In genomic region chr1:193413376-193413775, GRCh38 we compare ENCODE assay signal across 16 cellular contexts.
DNase-seq lines count a peak whose midpoint lies in the region; ATAC-seq and TF ChIP-seq lines count a peak whose summit lies in the region.
"Had no signal": no experiment of that assay in that cellular context is flagged by ENCODE, and none has a peak within 500 bp of the region (broad histone marks: within the 10 kb centered on the region; RNA-seq: fewer than 3 reads in every experiment).

No MANE protein-coding gene starts in this region.

- H3K4me3 ChIP-seq in CD4-positive, CD25-positive, alpha-beta regulatory T cell (ENCODE audit: low read depth, low read length), result peak overlapping the region; percentile 59
- no peak overlapping the region for H3K4me3 ChIP-seq in CD4-positive, alpha-beta memory T cell (ENCODE audit: low read length in 2 of 2)

- H3K27ac Mint-ChIP-seq in activated CD8-positive, alpha-beta T cell treated with anti-CD3 and anti-CD28 coated beads, Interleukin-2, amount 10 ng/mL, durations not matched to agents 7 days and 5 days, result peak overlapping the region; percentile 21
- H3K27ac Mint-ChIP-seq in activated CD8-positive, alpha-beta T cell treated with anti-CD3 and anti-CD28 coated beads for 36 hours, result no peak overlapping the region
- H3K27ac Mint-ChIP-seq in CD4-positive, CD25-positive, alpha-beta regulatory T cell, result peak overlapping the region; percentile 78 to 99 (median 89)
- H3K27ac Mint-ChIP-seq in CD4-positive, alpha-beta memory T cell, result peak overlapping the region in 5 of 7 donors; percentile 19 to 97 (median 64)
- peak overlapping the region; percentile 71 for H3K27ac Mint-ChIP-seq in central memory CD8-positive, alpha-beta T cell (ENCODE audit: low read depth)
- H3K27ac Mint-ChIP-seq: B cell had no signal

- no peak for ATAC-seq in activated CD8-positive, alpha-beta T cell treated with anti-CD3 and anti-CD28 coated beads, Interleukin-2, amount 10 ng/mL, durations not matched to agents 7 days and 5 days
- no peak for ATAC-seq in activated CD8-positive, alpha-beta T cell treated with anti-CD3 and anti-CD28 coated beads for 36 hours
- no peak for ATAC-seq in CD4-positive, CD25-positive, alpha-beta regulatory T cell (ENCODE audit: low read depth in 2 of 2)
- no peak for ATAC-seq in central memory CD8-positive, alpha-beta T cell (replicated peaks; ENCODE audit: extremely low read depth, poor library complexity, severe bottlenecking)
- ATAC-seq in GM18909 (IDR thresholded peaks at IDR 0.05; ENCODE audit: poor library complexity, unreplicated experiment), result no peak

- H3K27ac ChIP-seq in CD4-positive, CD25-positive, alpha-beta regulatory T cell (ENCODE audit: insufficient read depth, low read length, poor library complexity, severe bottlenecking), result peak overlapping the region; percentile 69
- H3K27ac ChIP-seq in CD4-positive, alpha-beta memory T cell (ENCODE audit: low read depth, low read length), result no peak overlapping the region
- H3K27ac ChIP-seq: HL-60 had no signal

- intact Hi-C loops in activated CD8-positive, alpha-beta T cell treated with anti-CD3 and anti-CD28 coated beads for 36 hours (cut with micrococcal nuclease), result loop anchor here (10.0 kb wide), 1 partner anchor 881 kb away; no protein-coding TSS in a partner anchor
- intact Hi-C loops in CD4-positive, alpha-beta memory T cell (cut with micrococcal nuclease), result no loop called here

- no peaks in the 10 kb centered on the region for H3K36me3 ChIP-seq in CD4-positive, CD25-positive, alpha-beta regulatory T cell (ENCODE audit: control insufficient read depth, insufficient read depth, low read length)
- H3K36me3 ChIP-seq in CD4-positive, alpha-beta memory T cell (ENCODE audit: insufficient read depth, low read length), result no peaks in the 10 kb centered on the region

- peaks cover 42% of the 10 kb centered on the region for H3K36me3 Mint-ChIP-seq in activated CD8-positive, alpha-beta T cell treated with anti-CD3 and anti-CD28 coated beads, Interleukin-2, amount 10 ng/mL, durations not matched to agents 7 days and 5 days (ENCODE audit: low read depth)
- peaks cover 5% of the 10 kb centered on the region for H3K36me3 Mint-ChIP-seq in activated CD8-positive, alpha-beta T cell treated with anti-CD3 and anti-CD28 coated beads for 36 hours (ENCODE audit: low read depth)
- H3K36me3 Mint-ChIP-seq in CD4-positive, CD25-positive, alpha-beta regulatory T cell, result peaks cover 8% of the 10 kb centered on the region
- peaks cover 8 to 11% of the 10 kb centered on the region in 2 donors for H3K36me3 Mint-ChIP-seq in CD4-positive, alpha-beta memory T cell
- H3K36me3 Mint-ChIP-seq in central memory CD8-positive, alpha-beta T cell (ENCODE audit: insufficient read depth), result no peaks in the 10 kb centered on the region

- H3K4me3 Mint-ChIP-seq in activated CD8-positive, alpha-beta T cell treated with anti-CD3 and anti-CD28 coated beads, Interleukin-2, amount 10 ng/mL, durations not matched to agents 7 days and 5 days, result no peak overlapping the region
- H3K4me3 Mint-ChIP-seq in activated CD8-positive, alpha-beta T cell treated with anti-CD3 and anti-CD28 coated beads for 36 hours, result no peak overlapping the region
- H3K4me3 Mint-ChIP-seq in CD4-positive, CD25-positive, alpha-beta regulatory T cell, result peak overlapping the region in 1 of 4 donors; percentile 10
- peak overlapping the region in 2 of 8 donors; percentile 8 to 61 for H3K4me3 Mint-ChIP-seq in CD4-positive, alpha-beta memory T cell
- no peak overlapping the region for H3K4me3 Mint-ChIP-seq in central memory CD8-positive, alpha-beta T cell
- H3K4me3 Mint-ChIP-seq: B cell had no signal

- no peak for DNase-seq in activated CD8-positive, alpha-beta T cell treated with anti-CD3 and anti-CD28 coated beads, Interleukin-2, amount 10 ng/mL, durations not matched to agents 7 days and 5 days
- no peak for DNase-seq in activated CD8-positive, alpha-beta T cell treated with anti-CD3 and anti-CD28 coated beads for 36 hours
- no peak for DNase-seq in CD4-positive, CD25-positive, alpha-beta regulatory T cell
- DNase-seq in CD4-positive, alpha-beta memory T cell, result no peak
- no peak for DNase-seq in central memory CD8-positive, alpha-beta T cell (ENCODE audit: low spot score in 2 of 2)
- no peak for DNase-seq in T1000 (lab: John Stamatoyannopoulos, UW)
- DNase-seq in SK-N-DZ (ENCODE audit: low spot score), result no peak
- DNase-seq: C1 segment of cervical spinal cord; Caco-2; CD8-positive, alpha-beta memory T cell; DND-41; GDM1; HCEC 1CT had no signal

- H3K9me3 ChIP-seq in CD4-positive, CD25-positive, alpha-beta regulatory T cell (ENCODE audit: control insufficient read depth in 2 of 2, low read length in 2 of 2), result no peaks in the 10 kb centered on the region
- no peaks in the 10 kb centered on the region for H3K9me3 ChIP-seq in CD4-positive, alpha-beta memory T cell (ENCODE audit: control insufficient read depth in 1 of 2, low read length in 2 of 2)
- H3K9me3 ChIP-seq: Caco-2 had no signal

- H3K27me3 ChIP-seq in CD4-positive, CD25-positive, alpha-beta regulatory T cell (ENCODE audit: control insufficient read depth, insufficient read depth, low read length), result no peaks in the 10 kb centered on the region
- no peaks in the 10 kb centered on the region for H3K27me3 ChIP-seq in CD4-positive, alpha-beta memory T cell (ENCODE audit: insufficient read depth, low read length)

- no peak for TF ChIP-seq CTCF in activated CD8-positive, alpha-beta T cell treated with anti-CD3 and anti-CD28 coated beads for 36 hours (IDR thresholded peaks at IDR 0.05)

- peaks cover 22% of the 10 kb centered on the region for H3K9me3 Mint-ChIP-seq in activated CD8-positive, alpha-beta T cell treated with anti-CD3 and anti-CD28 coated beads, Interleukin-2, amount 10 ng/mL, durations not matched to agents 7 days and 5 days (ENCODE audit: insufficient read depth)
- peaks cover 7% of the 10 kb centered on the region for H3K9me3 Mint-ChIP-seq in activated CD8-positive, alpha-beta T cell treated with anti-CD3 and anti-CD28 coated beads for 36 hours
- H3K9me3 Mint-ChIP-seq in CD4-positive, CD25-positive, alpha-beta regulatory T cell, result peaks cover 0 to 7% (median 2%) of the 10 kb centered on the region in 7 donors
- H3K9me3 Mint-ChIP-seq in CD4-positive, alpha-beta memory T cell, result peaks cover 0 to 18% (median 5%) of the 10 kb centered on the region in 8 donors
- peaks cover 5% of the 10 kb centered on the region for H3K9me3 Mint-ChIP-seq in central memory CD8-positive, alpha-beta T cell

- no peaks in the 10 kb centered on the region for H3K27me3 Mint-ChIP-seq in activated CD8-positive, alpha-beta T cell treated with anti-CD3 and anti-CD28 coated beads, Interleukin-2, amount 10 ng/mL, durations not matched to agents 7 days and 5 days (ENCODE audit: low read depth)
- H3K27me3 Mint-ChIP-seq in activated CD8-positive, alpha-beta T cell treated with anti-CD3 and anti-CD28 coated beads for 36 hours, result no peaks in the 10 kb centered on the region
- H3K27me3 Mint-ChIP-seq in CD4-positive, CD25-positive, alpha-beta regulatory T cell, result no peaks in the 10 kb centered on the region
- no peaks in the 10 kb centered on the region for H3K27me3 Mint-ChIP-seq in CD4-positive, alpha-beta memory T cell
- H3K27me3 Mint-ChIP-seq in central memory CD8-positive, alpha-beta T cell, result no peaks in the 10 kb centered on the region
- H3K27me3 Mint-ChIP-seq: B cell; CD8-positive, alpha-beta memory T cell had no signal

- POLR2A ChIA-PET in activated CD8-positive, alpha-beta T cell treated with anti-CD3 and anti-CD28 coated beads, Interleukin-2, amount 10 ng/mL, durations not matched to agents 7 days and 5 days (lab: Charles Lee), result no interaction called here
- POLR2A ChIA-PET in activated CD8-positive, alpha-beta T cell treated with anti-CD3 and anti-CD28 coated beads for 36 hours (lab: Charles Lee), result no interaction called here
- POLR2A ChIA-PET in CD4-positive, alpha-beta memory T cell (lab: Charles Lee; ENCODE audit: partially characterized antibody), result interaction anchor here (0.8 to 9.3 kb wide), 5 partner anchors 9 to 127 kb away, joined by 3 to 117 read pairs (median 4); no protein-coding TSS in a partner anchor

- H3K4me1 Mint-ChIP-seq in activated CD8-positive, alpha-beta T cell treated with anti-CD3 and anti-CD28 coated beads, Interleukin-2, amount 10 ng/mL, durations not matched to agents 7 days and 5 days (ENCODE audit: low read depth), result peaks cover 62% of the 10 kb centered on the region
- H3K4me1 Mint-ChIP-seq in activated CD8-positive, alpha-beta T cell treated with anti-CD3 and anti-CD28 coated beads for 36 hours (ENCODE audit: low read depth), result peaks cover 42% of the 10 kb centered on the region
- peaks cover 37 to 65% (median 47%) of the 10 kb centered on the region in 4 donors for H3K4me1 Mint-ChIP-seq in CD4-positive, CD25-positive, alpha-beta regulatory T cell
- peaks cover 39 to 67% (median 50%) of the 10 kb centered on the region in 4 donors for H3K4me1 Mint-ChIP-seq in CD4-positive, alpha-beta memory T cell
- peaks cover 20% of the 10 kb centered on the region for H3K4me1 Mint-ChIP-seq in central memory CD8-positive, alpha-beta T cell

- H3K4me1 ChIP-seq in CD4-positive, CD25-positive, alpha-beta regulatory T cell (ENCODE audit: control insufficient read depth, insufficient read depth, low read length, poor library complexity, severe bottlenecking), result peaks cover 33% of the 10 kb centered on the region
- H3K4me1 ChIP-seq in CD4-positive, alpha-beta memory T cell (ENCODE audit: insufficient read depth, low read length), result peaks cover 46% of the 10 kb centered on the region

- CTCF ChIA-PET in activated CD8-positive, alpha-beta T cell treated with anti-CD3 and anti-CD28 coated beads, Interleukin-2, amount 10 ng/mL, durations not matched to agents 7 days and 5 days (lab: Charles Lee), result no interaction called here
- CTCF ChIA-PET in activated CD8-positive, alpha-beta T cell treated with anti-CD3 and anti-CD28 coated beads for 36 hours (lab: Charles Lee), result no interaction called here
- CTCF ChIA-PET in CD4-positive, alpha-beta memory T cell (lab: Charles Lee; ENCODE audit: partially characterized antibody), result interaction anchor here (1.2 kb wide), 1 partner anchor 49 kb away, joined by 3 read pairs; no protein-coding TSS in a partner anchor
